Comparison of ENCODE assay signal across 8 cellular contexts in genomic region chr6:39114395-39114706, GRCh38. TPM values are rescaled to one million over a fixed set of nuclear protein-coding genes. Genes with fewer than 3 reads are reported as not detected.
DNase-seq lines count a peak whose midpoint lies in the region; ATAC-seq and TF ChIP-seq lines count a peak whose summit lies in the region.

No MANE protein-coding gene starts in this region.

- TF ChIP-seq CTCF in C4-2B (conservative IDR thresholded peaks at IDR 0.05) = no peak
- TF ChIP-seq CTCF in adrenal gland (IDR thresholded peaks at IDR 0.05) = peak in 1 of 6 experiments; percentile 10

- H3K27me3 ChIP-seq in adrenal gland (no peaks in the 10 kb centered on the region), layer of hippocampus (ENCODE audit: control insufficient read depth, insufficient read depth, low read length) (no peaks in the 10 kb centered on the region)

- H3K27ac ChIP-seq in C4-2B = peak overlapping the region; percentile 94
- peak overlapping the region in 4 of 5 donors; percentile 71 to 96 (median 90) for H3K27ac ChIP-seq in adrenal gland
- peak overlapping the region; percentile 87 for H3K27ac ChIP-seq in layer of hippocampus (ENCODE audit: low read depth, low read length)

- H3K9me3 ChIP-seq in adrenal gland (replicated peaks in 1 of 3) = no peaks in the 10 kb centered on the region

- DNase-seq in adrenal gland = no peak
- peak; percentile 71 for DNase-seq in superior temporal gyrus (ENCODE audit: extremely low spot score)
- DNase-seq in HCEC 1CT = no peak
- no peak for DNase-seq in DMS114 treated with DMSO at 0.1 percent for 48 hours (lab: John Stamatoyannopoulos, UW; ENCODE audit: unreplicated experiment)

- no peak for TF ChIP-seq POLR2A in adrenal gland (IDR thresholded peaks at IDR 0.05)

- H3K36me3 ChIP-seq in adrenal gland (replicated peaks in 1 of 2) = no peaks in the 10 kb centered on the region

- 1 to 3% (median 2%) methylated on average over 8 to 11 of the region's 11 CpGs for WGBS in adrenal gland, 4 donors

- intact Hi-C loops in adrenal gland (cut with DNase I) = no loop called here

- H3K4me3 ChIP-seq in adrenal gland = peak overlapping the region in 3 of 4 donors; percentile 43 to 85 (median 51)

- H3K4me1 ChIP-seq in adrenal gland (replicated peaks in 1 of 2) = no peaks in the 10 kb centered on the region

- peak; percentile 9 for ATAC-seq in GM19463 (IDR thresholded peaks at IDR 0.05; ENCODE audit: unreplicated experiment)
- ATAC-seq in HG03520 (IDR thresholded peaks at IDR 0.05; ENCODE audit: unreplicated experiment) = peak; percentile 1

RNA-seq across cellular contexts. Expression of gene SAYSD1, which starts 0.6 kb away (rescaled TPM):
- total RNA-seq in adrenal gland = 10 to 100 TPM; 11.4 to 25.1 (median 14.0) TPM
- 10 to 100 TPM in 2 of 3 donors, 1 to 10 TPM in 1; 9.0 to 13.2 (median 10.5) TPM for polyA plus RNA-seq in adrenal gland
